ENCODE assay signal across 1 cellular context in the genomic region with DNA sequence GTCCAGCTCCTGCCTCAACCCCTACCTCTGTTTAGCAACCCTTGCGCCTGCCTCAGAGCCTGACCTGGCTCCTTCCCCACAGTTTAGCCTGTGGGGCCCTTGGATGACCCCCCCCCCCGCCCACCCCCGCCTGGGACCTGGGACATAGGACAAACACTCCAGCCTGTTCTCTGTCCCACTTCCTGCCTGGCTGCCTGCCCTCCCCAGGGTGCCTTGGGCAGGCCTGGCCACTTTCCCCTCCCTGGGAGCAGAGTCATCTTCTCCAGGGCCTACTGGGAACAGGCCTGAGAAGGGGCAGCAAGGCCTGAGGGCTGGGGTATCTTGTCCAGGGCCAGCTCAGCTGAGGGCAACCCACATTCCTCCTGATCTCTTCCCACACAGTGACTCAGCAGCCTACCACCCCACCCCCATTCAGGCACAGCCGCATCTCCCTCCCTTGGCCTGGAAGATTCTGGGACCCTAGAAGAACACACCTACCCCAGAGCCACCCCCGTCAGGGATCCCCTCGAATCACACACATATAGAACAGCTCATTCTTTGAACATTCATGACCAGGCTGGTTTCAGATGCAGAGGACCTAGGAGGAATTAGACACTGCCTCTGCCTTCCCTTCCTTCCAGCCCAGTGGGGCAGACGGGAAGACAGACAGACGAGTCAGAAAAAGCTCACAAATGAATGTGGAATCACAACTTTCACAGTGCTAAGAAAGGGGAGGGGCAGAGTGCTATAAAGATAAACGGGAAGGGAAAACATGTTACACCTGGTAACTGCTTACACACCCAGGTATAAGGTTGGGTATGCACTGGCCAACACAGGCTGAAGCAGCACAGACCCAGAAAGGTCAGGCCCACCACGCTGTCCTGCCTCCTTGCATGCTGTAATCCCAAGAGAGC.
A peak's percentile ranks its signal among the peaks of the same experiment; 100 is the strongest.
TF ChIP-seq lines count a peak whose summit lies in the region.

No MANE protein-coding gene starts in this region.

TF ChIP-seq in K562, 482 proteins besides CTCF, POLR2A, EP300 and RAD21 (continued from another document and continues in another):
- TF ChIP-seq, protein P1, sequence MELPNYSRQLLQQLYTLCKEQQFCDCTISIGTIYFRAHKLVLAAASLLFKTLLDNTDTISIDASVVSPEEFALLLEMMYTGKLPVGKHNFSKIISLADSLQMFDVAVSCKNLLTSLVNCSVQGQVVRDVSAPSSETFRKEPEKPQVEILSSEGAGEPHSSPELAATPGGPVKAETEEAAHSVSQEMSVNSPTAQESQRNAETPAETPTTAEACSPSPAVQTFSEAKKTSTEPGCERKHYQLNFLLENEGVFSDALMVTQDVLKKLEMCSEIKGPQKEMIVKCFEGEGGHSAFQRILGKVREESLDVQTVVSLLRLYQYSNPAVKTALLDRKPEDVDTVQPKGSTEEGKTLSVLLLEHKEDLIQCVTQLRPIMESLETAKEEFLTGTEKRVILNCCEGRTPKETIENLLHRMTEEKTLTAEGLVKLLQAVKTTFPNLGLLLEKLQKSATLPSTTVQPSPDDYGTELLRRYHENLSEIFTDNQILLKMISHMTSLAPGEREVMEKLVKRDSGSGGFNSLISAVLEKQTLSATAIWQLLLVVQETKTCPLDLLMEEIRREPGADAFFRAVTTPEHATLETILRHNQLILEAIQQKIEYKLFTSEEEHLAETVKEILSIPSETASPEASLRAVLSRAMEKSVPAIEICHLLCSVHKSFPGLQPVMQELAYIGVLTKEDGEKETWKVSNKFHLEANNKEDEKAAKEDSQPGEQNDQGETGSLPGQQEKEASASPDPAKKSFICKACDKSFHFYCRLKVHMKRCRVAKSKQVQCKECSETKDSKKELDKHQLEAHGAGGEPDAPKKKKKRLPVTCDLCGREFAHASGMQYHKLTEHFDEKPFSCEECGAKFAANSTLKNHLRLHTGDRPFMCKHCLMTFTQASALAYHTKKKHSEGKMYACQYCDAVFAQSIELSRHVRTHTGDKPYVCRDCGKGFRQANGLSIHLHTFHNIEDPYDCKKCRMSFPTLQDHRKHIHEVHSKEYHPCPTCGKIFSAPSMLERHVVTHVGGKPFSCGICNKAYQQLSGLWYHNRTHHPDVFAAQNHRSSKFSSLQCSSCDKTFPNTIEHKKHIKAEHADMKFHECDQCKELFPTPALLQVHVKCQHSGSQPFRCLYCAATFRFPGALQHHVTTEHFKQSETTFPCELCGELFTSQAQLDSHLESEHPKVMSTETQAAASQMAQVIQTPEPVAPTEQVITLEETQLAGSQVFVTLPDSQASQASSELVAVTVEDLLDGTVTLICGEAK (IDR thresholded peaks at IDR 0.05) = no peak
- TF ChIP-seq, protein P1 (CRISPR knock-in tag; IDR thresholded peaks at IDR 0.05) = no peak
- TF ChIP-seq FOSL1 (tag; conservative IDR thresholded peaks at IDR 0.05) (peak; percentile 80), PTRF (tag; IDR thresholded peaks at IDR 0.05) (no peak), TAF7 (tag; IDR thresholded peaks at IDR 0.05) (no peak), MAFG (tag; conservative IDR thresholded peaks at IDR 0.05) (peak; percentile 88), FOXJ3 (CRISPR knock-in tag; IDR thresholded peaks at IDR 0.05) (no peak), RCOR1 (IDR thresholded peaks at IDR 0.05; ENCODE audit: borderline replicate concordance in 1 of 2, low read depth in 2 of 2, low read length in 2 of 2) (peak in 1 of 2 experiments; percentile 64; a peak in 1 of 4 replicates), GABPB2 (CRISPR knock-in tag; conservative IDR thresholded peaks at IDR 0.05) (no peak), PRPF4 (IDR thresholded peaks at IDR 0.05; ENCODE audit: insufficient read depth, low read depth, low read length, poor library complexity, severe bottlenecking) (no peak), PRMT5 (CRISPR knock-in tag; IDR thresholded peaks at IDR 0.05) (no peak), NFE2L1 (tag; IDR thresholded peaks at IDR 0.05; ENCODE audit: borderline replicate concordance, low read depth) (peak; percentile 25; the same call in 1 of the 2 replicates), HIVEP1 (CRISPR knock-in tag; IDR thresholded peaks at IDR 0.05) (no peak), NBN (IDR thresholded peaks at IDR 0.05; ENCODE audit: low read depth) (no peak; the same call in 1 of the 2 replicates), HDGF (IDR thresholded peaks at IDR 0.05) (peak; percentile 46; the same call in 1 of the 2 replicates), TBP (optimal IDR thresholded peaks at IDR 0.05; ENCODE audit: low read depth, low read length) (peak; percentile 9), RBFOX2 (IDR thresholded peaks at IDR 0.05; ENCODE audit: low read depth, low read length) (peak; percentile 47; the same call in 1 of the 2 replicates), FOXK1 (CRISPR knock-in tag; IDR thresholded peaks at IDR 0.05; ENCODE audit: borderline replicate concordance) (no peak), ZNF780A (CRISPR knock-in tag; IDR thresholded peaks at IDR 0.05) (no peak), ESRRB (CRISPR knock-in tag; IDR thresholded peaks at IDR 0.05; ENCODE audit: borderline replicate concordance) (no peak), GTF2F1 (IDR thresholded peaks at IDR 0.05; ENCODE audit: low read depth, low read length) (no peak), FIP1L1 (IDR thresholded peaks at IDR 0.05; ENCODE audit: low read depth, low read length, poor library complexity, severe bottlenecking) (no peak), FOS (IDR thresholded peaks at IDR 0.05; ENCODE audit: extremely low read depth, insufficient read length) (no peak), ZBTB17 (CRISPR knock-in tag; IDR thresholded peaks at IDR 0.05) (no peak), TAF9B (IDR thresholded peaks at IDR 0.05; ENCODE audit: partially characterized antibody) (no peak), ZNF12 (CRISPR knock-in tag; IDR thresholded peaks at IDR 0.05) (no peak), ZNF263 (CRISPR knock-in tag; IDR thresholded peaks at IDR 0.05; ENCODE audit: borderline replicate concordance) (no peak), HEY1 (CRISPR knock-in tag; IDR thresholded peaks at IDR 0.05; ENCODE audit: borderline replicate concordance) (no peak), NFRKB (IDR thresholded peaks at IDR 0.05; ENCODE audit: low read depth) (peak; percentile 36; the same call in 1 of the 2 replicates), ZNF121 (CRISPR knock-in tag; conservative IDR thresholded peaks at IDR 0.05) (no peak), ZNF707 (CRISPR knock-in tag; conservative IDR thresholded peaks at IDR 0.05) (no peak)
- TF ChIP-seq, protein P2, sequence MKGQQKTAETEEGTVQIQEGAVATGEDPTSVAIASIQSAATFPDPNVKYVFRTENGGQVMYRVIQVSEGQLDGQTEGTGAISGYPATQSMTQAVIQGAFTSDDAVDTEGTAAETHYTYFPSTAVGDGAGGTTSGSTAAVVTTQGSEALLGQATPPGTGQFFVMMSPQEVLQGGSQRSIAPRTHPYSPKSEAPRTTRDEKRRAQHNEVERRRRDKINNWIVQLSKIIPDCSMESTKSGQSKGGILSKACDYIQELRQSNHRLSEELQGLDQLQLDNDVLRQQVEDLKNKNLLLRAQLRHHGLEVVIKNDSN (CRISPR knock-in tag; IDR thresholded peaks at IDR 0.05) = peak; percentile 31; the same call in 1 of the 2 replicates
- TF ChIP-seq, protein P3, sequence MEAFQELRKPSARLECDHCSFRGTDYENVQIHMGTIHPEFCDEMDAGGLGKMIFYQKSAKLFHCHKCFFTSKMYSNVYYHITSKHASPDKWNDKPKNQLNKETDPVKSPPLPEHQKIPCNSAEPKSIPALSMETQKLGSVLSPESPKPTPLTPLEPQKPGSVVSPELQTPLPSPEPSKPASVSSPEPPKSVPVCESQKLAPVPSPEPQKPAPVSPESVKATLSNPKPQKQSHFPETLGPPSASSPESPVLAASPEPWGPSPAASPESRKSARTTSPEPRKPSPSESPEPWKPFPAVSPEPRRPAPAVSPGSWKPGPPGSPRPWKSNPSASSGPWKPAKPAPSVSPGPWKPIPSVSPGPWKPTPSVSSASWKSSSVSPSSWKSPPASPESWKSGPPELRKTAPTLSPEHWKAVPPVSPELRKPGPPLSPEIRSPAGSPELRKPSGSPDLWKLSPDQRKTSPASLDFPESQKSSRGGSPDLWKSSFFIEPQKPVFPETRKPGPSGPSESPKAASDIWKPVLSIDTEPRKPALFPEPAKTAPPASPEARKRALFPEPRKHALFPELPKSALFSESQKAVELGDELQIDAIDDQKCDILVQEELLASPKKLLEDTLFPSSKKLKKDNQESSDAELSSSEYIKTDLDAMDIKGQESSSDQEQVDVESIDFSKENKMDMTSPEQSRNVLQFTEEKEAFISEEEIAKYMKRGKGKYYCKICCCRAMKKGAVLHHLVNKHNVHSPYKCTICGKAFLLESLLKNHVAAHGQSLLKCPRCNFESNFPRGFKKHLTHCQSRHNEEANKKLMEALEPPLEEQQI (IDR thresholded peaks at IDR 0.05) = no peak
- TF ChIP-seq, protein P4, sequence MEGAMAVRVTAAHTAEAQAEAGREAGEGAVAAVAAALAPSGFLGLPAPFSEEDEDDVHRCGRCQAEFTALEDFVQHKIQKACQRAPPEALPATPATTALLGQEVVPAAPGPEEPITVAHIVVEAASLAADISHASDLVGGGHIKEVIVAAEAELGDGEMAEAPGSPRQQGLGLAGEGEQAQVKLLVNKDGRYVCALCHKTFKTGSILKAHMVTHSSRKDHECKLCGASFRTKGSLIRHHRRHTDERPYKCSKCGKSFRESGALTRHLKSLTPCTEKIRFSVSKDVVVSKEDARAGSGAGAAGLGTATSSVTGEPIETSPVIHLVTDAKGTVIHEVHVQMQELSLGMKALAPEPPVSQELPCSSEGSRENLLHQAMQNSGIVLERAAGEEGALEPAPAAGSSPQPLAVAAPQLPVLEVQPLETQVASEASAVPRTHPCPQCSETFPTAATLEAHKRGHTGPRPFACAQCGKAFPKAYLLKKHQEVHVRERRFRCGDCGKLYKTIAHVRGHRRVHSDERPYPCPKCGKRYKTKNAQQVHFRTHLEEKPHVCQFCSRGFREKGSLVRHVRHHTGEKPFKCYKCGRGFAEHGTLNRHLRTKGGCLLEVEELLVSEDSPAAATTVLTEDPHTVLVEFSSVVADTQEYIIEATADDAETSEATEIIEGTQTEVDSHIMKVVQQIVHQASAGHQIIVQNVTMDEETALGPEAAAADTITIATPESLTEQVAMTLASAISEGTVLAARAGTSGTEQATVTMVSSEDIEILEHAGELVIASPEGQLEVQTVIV (CRISPR knock-in tag; IDR thresholded peaks at IDR 0.05; ENCODE audit: borderline replicate concordance) = no peak
- TF ChIP-seq, protein P5, sequence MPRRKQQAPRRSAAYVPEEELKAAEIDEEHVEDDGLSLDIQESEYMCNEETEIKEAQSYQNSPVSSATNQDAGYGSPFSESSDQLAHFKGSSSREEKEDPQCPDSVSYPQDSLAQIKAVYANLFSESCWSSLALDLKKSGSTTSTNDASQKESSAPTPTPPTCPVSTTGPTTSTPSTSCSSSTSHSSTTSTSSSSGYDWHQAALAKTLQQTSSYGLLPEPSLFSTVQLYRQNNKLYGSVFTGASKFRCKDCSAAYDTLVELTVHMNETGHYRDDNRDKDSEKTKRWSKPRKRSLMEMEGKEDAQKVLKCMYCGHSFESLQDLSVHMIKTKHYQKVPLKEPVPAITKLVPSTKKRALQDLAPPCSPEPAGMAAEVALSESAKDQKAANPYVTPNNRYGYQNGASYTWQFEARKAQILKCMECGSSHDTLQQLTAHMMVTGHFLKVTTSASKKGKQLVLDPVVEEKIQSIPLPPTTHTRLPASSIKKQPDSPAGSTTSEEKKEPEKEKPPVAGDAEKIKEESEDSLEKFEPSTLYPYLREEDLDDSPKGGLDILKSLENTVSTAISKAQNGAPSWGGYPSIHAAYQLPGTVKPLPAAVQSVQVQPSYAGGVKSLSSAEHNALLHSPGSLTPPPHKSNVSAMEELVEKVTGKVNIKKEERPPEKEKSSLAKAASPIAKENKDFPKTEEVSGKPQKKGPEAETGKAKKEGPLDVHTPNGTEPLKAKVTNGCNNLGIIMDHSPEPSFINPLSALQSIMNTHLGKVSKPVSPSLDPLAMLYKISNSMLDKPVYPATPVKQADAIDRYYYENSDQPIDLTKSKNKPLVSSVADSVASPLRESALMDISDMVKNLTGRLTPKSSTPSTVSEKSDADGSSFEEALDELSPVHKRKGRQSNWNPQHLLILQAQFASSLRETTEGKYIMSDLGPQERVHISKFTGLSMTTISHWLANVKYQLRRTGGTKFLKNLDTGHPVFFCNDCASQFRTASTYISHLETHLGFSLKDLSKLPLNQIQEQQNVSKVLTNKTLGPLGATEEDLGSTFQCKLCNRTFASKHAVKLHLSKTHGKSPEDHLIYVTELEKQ (CRISPR knock-in tag; IDR thresholded peaks at IDR 0.05) = no peak
- TF ChIP-seq, protein P6, sequence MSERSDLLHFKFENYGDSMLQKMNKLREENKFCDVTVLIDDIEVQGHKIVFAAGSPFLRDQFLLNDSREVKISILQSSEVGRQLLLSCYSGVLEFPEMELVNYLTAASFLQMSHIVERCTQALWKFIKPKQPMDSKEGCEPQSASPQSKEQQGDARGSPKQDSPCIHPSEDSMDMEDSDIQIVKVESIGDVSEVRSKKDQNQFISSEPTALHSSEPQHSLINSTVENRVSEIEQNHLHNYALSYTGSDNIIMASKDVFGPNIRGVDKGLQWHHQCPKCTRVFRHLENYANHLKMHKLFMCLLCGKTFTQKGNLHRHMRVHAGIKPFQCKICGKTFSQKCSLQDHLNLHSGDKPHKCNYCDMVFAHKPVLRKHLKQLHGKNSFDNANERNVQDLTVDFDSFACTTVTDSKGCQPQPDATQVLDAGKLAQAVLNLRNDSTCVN (CRISPR knock-in tag; IDR thresholded peaks at IDR 0.05) = no peak
- TF ChIP-seq, protein P7, sequence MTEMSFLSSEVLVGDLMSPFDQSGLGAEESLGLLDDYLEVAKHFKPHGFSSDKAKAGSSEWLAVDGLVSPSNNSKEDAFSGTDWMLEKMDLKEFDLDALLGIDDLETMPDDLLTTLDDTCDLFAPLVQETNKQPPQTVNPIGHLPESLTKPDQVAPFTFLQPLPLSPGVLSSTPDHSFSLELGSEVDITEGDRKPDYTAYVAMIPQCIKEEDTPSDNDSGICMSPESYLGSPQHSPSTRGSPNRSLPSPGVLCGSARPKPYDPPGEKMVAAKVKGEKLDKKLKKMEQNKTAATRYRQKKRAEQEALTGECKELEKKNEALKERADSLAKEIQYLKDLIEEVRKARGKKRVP (CRISPR knock-in tag; IDR thresholded peaks at IDR 0.05) = no peak
